8 cellular contexts compared by ENCODE assay signal in genomic region chr7:2555121-2556052, GRCh38. TPM values are rescaled to one million over a fixed set of nuclear protein-coding genes. Genes with fewer than 3 reads are reported as not detected.
DNase-seq lines count a peak whose midpoint lies in the region; ATAC-seq, FAIRE-seq and TF ChIP-seq lines count a peak whose summit lies in the region.

BRAT1 (minus strand) TSS chr7:2555524; CDS start chr7:2554431, 1,093 bp downstream.

- H3K36me3 ChIP-seq in bronchial epithelial cell (ENCODE audit: control insufficient read depth, insufficient read depth, low read length) = no peaks in the 10 kb centered on the region

- ATAC-seq in GM18873 (IDR thresholded peaks at IDR 0.05; ENCODE audit: low FRiP score, unreplicated experiment) = peak; percentile 57
- peak; percentile 61 for ATAC-seq in HG03159 (IDR thresholded peaks at IDR 0.05; ENCODE audit: unreplicated experiment)

- DNase-seq in AG08395 (ENCODE audit: low spot score) = peak; percentile 99
- DNase-seq in NCI-H2227 (lab: John Stamatoyannopoulos, UW; ENCODE audit: unreplicated experiment) = peak; percentile 94
- peak; percentile 79 for DNase-seq in bronchial epithelial cell (ENCODE audit: low read depth)
- peak; percentile 97 for DNase-seq in iPS-NIHi7 (ENCODE audit: extremely low spot score)
- DNase-seq in smooth muscle cell of the brain vasculature (ENCODE audit: low read depth, low spot score) = peak; percentile 75

- no peak for FAIRE-seq in bronchial epithelial cell (lab: Jason Lieb, UNC)

- peak within 1 kb of the TSS; percentile 74 for H3K4me3 ChIP-seq in WI38 (ENCODE audit: low read depth, low read length)
- H3K4me3 ChIP-seq in bronchial epithelial cell (ENCODE audit: low read depth, low read length) = peak within 1 kb of the TSS; percentile 80

- no peaks in the 10 kb centered on the region for H3K27me3 ChIP-seq in bronchial epithelial cell (ENCODE audit: control insufficient read depth, insufficient read depth, low read length)

- TF ChIP-seq CTCF in WI38 (IDR thresholded peaks at IDR 0.05; ENCODE audit: low read depth, low read length) (peak; percentile 25; the same call in 1 of the 2 replicates), bronchial epithelial cell (IDR thresholded peaks at IDR 0.05; ENCODE audit: insufficient read depth, low read length, severe bottlenecking) (peak; percentile 64)

RNA-seq across cellular contexts. Expression of gene BRAT1, which starts in this region (rescaled TPM):
- total RNA-seq in bronchial epithelial cell = 12.1 and 13.3 TPM in 2 replicates

Comparison
In these comparisons a context has a peak if more than half of its experiments do, and no peak if none do; other contexts are left out.
1. Peak in every context shown above with its lines: DNase-seq, ATAC-seq and H3K4me3 ChIP-seq.